ENCODE assay signal across 8 cellular contexts in the genomic region with DNA sequence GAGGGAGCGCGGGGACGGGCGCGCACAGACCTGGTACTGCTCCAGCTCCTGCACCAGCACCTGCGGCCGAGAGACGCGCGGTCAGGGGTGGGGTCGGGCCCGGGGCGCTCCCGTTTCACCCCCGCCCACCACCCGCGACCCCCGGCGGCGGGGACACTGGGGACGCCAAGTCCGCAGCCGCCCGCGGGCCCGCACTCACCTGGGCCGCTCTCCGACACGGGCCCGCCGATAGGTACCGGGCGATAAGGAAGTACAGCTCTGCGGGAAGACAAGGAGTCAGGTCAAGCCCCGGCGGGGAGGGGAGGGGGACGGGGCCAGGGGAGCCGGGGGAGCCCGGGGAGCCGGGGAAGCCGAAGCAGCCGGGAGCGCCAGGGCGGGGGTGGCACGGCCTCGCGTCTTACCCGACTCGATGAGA. TPM values are rescaled to one million over a fixed set of nuclear protein-coding genes. Genes with fewer than 3 reads are reported as not detected.
DNase-seq lines count a peak whose midpoint lies in the region; ATAC-seq and TF ChIP-seq lines count a peak whose summit lies in the region.

No MANE protein-coding gene starts in this region.

- 2% methylated on average over 22 of the region's 49 CpGs; no CpG with 5 or more reads in 1 of the 2 donors for WGBS in transverse colon (ENCODE audit: low coverage in 1 of 2), 2 donors

- peak overlapping the region; percentile 76 for H3K4me3 Mint-ChIP-seq in mesothelial cell of epicardium

- H3K4me1 Mint-ChIP-seq in mesothelial cell of epicardium, result peaks cover 25% of the 10 kb centered on the region

- H3K36me3 ChIP-seq in transverse colon, result peaks cover 0 to 6% (median 0%) of the 10 kb centered on the region in 4 donors

- DNase-seq in activated CD4-positive, CD25-positive, alpha-beta regulatory T cell (lab: John Stamatoyannopoulos, UW), result peak in 3 of 4 experiments; percentile 22 to 59 (median 52)
- no peak for DNase-seq in activated CD4-positive, CD25-positive, alpha-beta regulatory T cell treated with anti-CD3 and anti-CD28 coated beads, Interleukin-2, amount 50 U/mL, for 72 hours
- DNase-seq in coronary artery (ENCODE audit: low spot score), result peak; percentile 81
- peak in 1 of 2 experiments; percentile 55 for DNase-seq in mesothelial cell of epicardium (ENCODE audit: low spot score in 2 of 2, unreplicated experiment in 2 of 2)
- peak; percentile 44 for DNase-seq in transverse colon
- DNase-seq in foreskin melanocyte, result no peak

- no peaks in the 10 kb centered on the region for H3K9me3 Mint-ChIP-seq in mesothelial cell of epicardium

- no peak for TF ChIP-seq CTCF in coronary artery (IDR thresholded peaks at IDR 0.05)
- no peak for TF ChIP-seq CTCF in mesothelial cell of epicardium (IDR thresholded peaks at IDR 0.05; ENCODE audit: unreplicated experiment)
- TF ChIP-seq CTCF in transverse colon (IDR thresholded peaks at IDR 0.05), result no peak

- ATAC-seq in HG02885 (IDR thresholded peaks at IDR 0.05; ENCODE audit: poor library complexity, unreplicated experiment) (peak; percentile 8), SK-N-SH treated with all-trans-retinoic acid at 6 μM for 48 hours (peak; percentile 4)

- H3K27ac ChIP-seq in coronary artery (peak overlapping the region; percentile 78 to 96), transverse colon (peak overlapping the region; percentile 94 to 98 (median 95))

- peak overlapping the region; percentile 94 for H3K4me3 ChIP-seq in coronary artery
- peak overlapping the region; percentile 59 to 98 (median 67) for H3K4me3 ChIP-seq in transverse colon

- intact Hi-C loops in transverse colon (cut with DNase I; ENCODE audit: low total_unique reads), result no loop called here

- in situ Hi-C loops in transverse colon (cut with MboI; ENCODE audit: low pct_ligation_motif_present in 1 of 4, low pct_unique_long_range_greater_than_20kb in 1 of 4, low sequenced_read_pairs in 3 of 4), result loop anchor here in 1 of 4 donors (10.0 kb wide), 1 partner anchor 72 kb away; a partner anchor contains a TSS

- no peaks in the 10 kb centered on the region for H3K27me3 Mint-ChIP-seq in mesothelial cell of epicardium (ENCODE audit: low read depth)

- TF ChIP-seq EP300 in transverse colon (IDR thresholded peaks at IDR 0.05; ENCODE audit: low read depth), result no peak

- no peak overlapping the region for H3K27ac Mint-ChIP-seq in mesothelial cell of epicardium

- H3K4me1 ChIP-seq in transverse colon, result peaks cover 6 to 35% (median 19%) of the 10 kb centered on the region in 4 donors

- H3K36me3 Mint-ChIP-seq in mesothelial cell of epicardium, result peaks cover 14% of the 10 kb centered on the region

- no peaks in the 10 kb centered on the region for H3K27me3 ChIP-seq in transverse colon

- no peaks in the 10 kb centered on the region for H3K9me3 ChIP-seq in transverse colon

- TF ChIP-seq POLR2A in transverse colon (IDR thresholded peaks at IDR 0.05), result no peak

TF ChIP-seq in SK-N-SH treated with all-trans-retinoic acid at 6 μM for 48 hours, 23 proteins besides CTCF, POLR2A, EP300 and RAD21:
- TF ChIP-seq ZFP30 (CRISPR knock-in tag; IDR thresholded peaks at IDR 0.05), result no peak
- no peak for TF ChIP-seq CREB5 (CRISPR knock-in tag; IDR thresholded peaks at IDR 0.05; ENCODE audit: low read depth)
- TF ChIP-seq GLIS3 (CRISPR knock-in tag; IDR thresholded peaks at IDR 0.05), result no peak
- no peak for TF ChIP-seq ZFP3 (CRISPR knock-in tag; IDR thresholded peaks at IDR 0.05)
- TF ChIP-seq ISL1 (CRISPR knock-in tag; IDR thresholded peaks at IDR 0.05), result no peak
- no peak for TF ChIP-seq PATZ1 (CRISPR knock-in tag; IDR thresholded peaks at IDR 0.05; ENCODE audit: borderline replicate concordance)
- no peak for TF ChIP-seq SNAI2 (CRISPR knock-in tag; IDR thresholded peaks at IDR 0.05)
- TF ChIP-seq TCF4 (CRISPR knock-in tag; IDR thresholded peaks at IDR 0.05; ENCODE audit: borderline replicate concordance), result no peak
- TF ChIP-seq OSR1 (CRISPR knock-in tag; IDR thresholded peaks at IDR 0.05), result no peak
- TF ChIP-seq ZNF70 (CRISPR knock-in tag; IDR thresholded peaks at IDR 0.05), result no peak
- TF ChIP-seq ARNTL (CRISPR knock-in tag; IDR thresholded peaks at IDR 0.05; ENCODE audit: borderline replicate concordance, low read depth), result no peak
- TF ChIP-seq ESRRG (CRISPR knock-in tag; IDR thresholded peaks at IDR 0.05), result no peak
- TF ChIP-seq ZNF8 (CRISPR knock-in tag; IDR thresholded peaks at IDR 0.05), result no peak

RNA-seq across cellular contexts. Expression of gene BRWD1, which starts 0.4 kb away (rescaled TPM):
- total RNA-seq in mesothelial cell of epicardium, result 64.6 to 65.9 TPM (median 65.6 TPM) in 3 replicates
- total RNA-seq in transverse colon, result 100 to 1,000 TPM in 2 of 4 donors, 10 to 100 TPM in 2; 63.8 to 281 (median 103) TPM

RNA-seq across cellular contexts. Expression of gene HMGN1, which starts 35.8 kb away (rescaled TPM):
- 459 to 483 TPM (median 479 TPM) in 3 replicates for total RNA-seq in mesothelial cell of epicardium
- total RNA-seq in transverse colon, result 100 to 1,000 TPM in 2 of 4 donors, 10 to 100 TPM in 2; 51.1 to 277 (median 99.7) TPM

Comparison
In these comparisons a context has a peak if more than half of its experiments do, and no peak if none do; other contexts are left out.
1. DNase-seq: peak in activated CD4-positive, CD25-positive, alpha-beta regulatory T cell (3 of 4), coronary artery (single experiment) and transverse colon (single experiment); none in activated CD4-positive, CD25-positive, alpha-beta regulatory T cell treated with anti-CD3 and anti-CD28 coated beads, Interleukin-2, amount 50 U/mL, for 72 hours (single experiment) and foreskin melanocyte (single experiment).